In the genomic region with DNA sequence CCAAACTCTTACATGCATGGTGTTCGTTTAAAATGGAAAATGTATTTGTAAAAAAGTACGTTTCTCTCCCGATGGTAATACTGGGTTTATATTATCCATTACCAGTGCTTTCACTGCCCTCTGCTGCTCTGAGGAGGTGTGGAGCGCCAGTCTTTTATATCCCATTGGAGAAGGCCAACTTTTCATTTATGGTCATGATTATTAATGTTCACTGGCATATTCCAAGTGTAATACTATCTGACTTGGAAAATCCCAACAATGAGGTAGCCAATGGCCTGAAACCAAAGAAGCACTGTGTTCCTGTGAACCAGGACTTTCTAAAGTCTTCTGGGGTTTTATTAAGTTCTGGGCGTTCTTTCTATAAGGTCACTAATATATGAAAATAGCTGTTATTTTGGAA, we compare ENCODE assay signal across 8 cellular contexts.
DNase-seq lines count a peak whose midpoint lies in the region; ATAC-seq, FAIRE-seq and TF ChIP-seq lines count a peak whose summit lies in the region.

No MANE protein-coding gene starts in this region.

- H3K27me3 ChIP-seq in BJ (ENCODE audit: control insufficient read depth, insufficient read depth, low read length): no peaks in the 10 kb centered on the region
- H3K27me3 ChIP-seq in psoas muscle (ENCODE audit: insufficient read depth in 3 of 3, low read length in 2 of 3): no peaks in the 10 kb centered on the region

- POLR2A ChIA-PET in BJ (lab: Charles Lee): no interaction called here

- no peaks in the 10 kb centered on the region for H3K36me3 ChIP-seq in BJ (ENCODE audit: control insufficient read depth, insufficient read depth, low read length)
- no peaks in the 10 kb centered on the region for H3K36me3 ChIP-seq in psoas muscle (ENCODE audit: insufficient read depth in 1 of 2, low read depth in 1 of 2)

- peak; percentile 70 for TF ChIP-seq CTCF in BJ (IDR thresholded peaks at IDR 0.05; ENCODE audit: insufficient read depth, low read depth, low read length)
- TF ChIP-seq CTCF in psoas muscle (IDR thresholded peaks at IDR 0.05): peak; percentile 69

- 5 to 15% (median 14%) methylated on average over 5 of the region's 5 CpGs for WGBS in psoas muscle, 3 donors

- no peak for FAIRE-seq in HTR-8/SVneo (lab: Jason Lieb, UNC)

- peak overlapping the region; percentile 95 for H3K27ac ChIP-seq in psoas muscle

- no peak overlapping the region for H3K4me3 ChIP-seq in BJ (ENCODE audit: low read depth, low read length)
- H3K4me3 ChIP-seq in psoas muscle: peak overlapping the region; percentile 46

- peaks cover 54% of the 10 kb centered on the region for H3K4me1 ChIP-seq in psoas muscle

- intact Hi-C loops in psoas muscle (cut with DNase I): loop anchor here (2.0 to 5.0 kb wide), 5 partner anchors 81 to 227 kb away; a partner anchor contains a TSS

- CTCF ChIA-PET in BJ (lab: Yijun Ruan, JAX): interaction anchor here (0.6 to 4.8 kb wide), 12 partner anchors 10 to 305 kb away, joined by 3 to 34 read pairs (median 4); a partner anchor contains a TSS

- ATAC-seq in psoas muscle: peak; percentile 74 to 81 (median 78)
- ATAC-seq in HG03025 (IDR thresholded peaks at IDR 0.05; ENCODE audit: low FRiP score, unreplicated experiment): no peak
- ATAC-seq in HG03108 (IDR thresholded peaks at IDR 0.05; ENCODE audit: unreplicated experiment): no peak

- DNase-seq in BJ (ENCODE audit: low read depth): no peak
- peak; percentile 33 for DNase-seq in HTR-8/SVneo (ENCODE audit: insufficient read length, low spot score)
- peak; percentile 39 for DNase-seq in SK-N-DZ (ENCODE audit: low spot score)
- peak; percentile 59 for DNase-seq in fibroblast of the conjunctiva (ENCODE audit: low read depth)
- peak; percentile 42 to 72 for DNase-seq in psoas muscle
- no peak for DNase-seq in activated CD8-positive, alpha-beta memory T cell treated with anti-CD3 and anti-CD28 coated beads, Interleukin-2, amount 50 U/mL, for 4 hours

- no peaks in the 10 kb centered on the region for H3K9me3 ChIP-seq in psoas muscle

Comparison
In these comparisons a context has a peak if more than half of its experiments do, and no peak if none do; other contexts are left out.
1. DNase-seq: peak in HTR-8/SVneo (single experiment), SK-N-DZ (single experiment), fibroblast of the conjunctiva (single experiment) and psoas muscle (2 of 2); none in BJ (single experiment) and activated CD8-positive, alpha-beta memory T cell treated with anti-CD3 and anti-CD28 coated beads, Interleukin-2, amount 50 U/mL, for 4 hours (single experiment).
2. ATAC-seq: peak in psoas muscle (4 of 4); none in HG03025 (single experiment) and HG03108 (single experiment).